In the genomic region with DNA sequence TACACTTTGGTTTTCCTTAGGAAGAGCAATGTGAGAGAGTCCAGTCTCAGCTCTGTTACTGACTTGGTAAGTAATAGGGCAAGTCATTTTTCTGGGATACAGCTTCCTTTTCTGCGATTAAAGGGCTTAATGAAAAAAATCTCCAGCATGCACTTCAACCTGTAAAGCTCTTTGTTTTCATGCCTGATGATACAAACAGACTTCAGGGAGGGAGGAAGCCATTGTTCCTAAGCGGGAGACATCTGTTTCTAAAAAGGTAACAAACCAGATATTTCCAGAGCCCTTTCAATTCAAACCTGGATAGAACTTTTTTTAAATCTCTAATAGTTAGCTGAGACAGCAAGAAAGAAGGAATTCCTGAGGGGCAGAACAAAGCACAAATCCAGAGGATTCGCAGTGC, we compare ENCODE assay signal across 23 cellular contexts. TPM values are rescaled to one million over a fixed set of nuclear protein-coding genes. Genes with fewer than 3 reads are reported as not detected.
"Had no signal": no experiment of that assay in that cellular context is flagged by ENCODE, and none has a peak within 500 bp of the region (broad histone marks: within the 10 kb centered on the region; RNA-seq: fewer than 3 reads in every experiment).

No MANE protein-coding gene starts in this region.

- H3K27me3 ChIP-seq: ascending aorta had no signal

- H3K4me3 ChIP-seq: ascending aorta had no signal

- DNase-seq: activated CD4-positive, CD25-positive, alpha-beta regulatory T cell; activated CD8-positive, alpha-beta memory T cell treated with anti-CD3 and anti-CD28 coated beads, Interleukin-2, amount 50 U/mL, for 48 hours; activated CD8-positive, alpha-beta T cell treated with anti-CD3 and anti-CD28 coated beads, Interleukin-2, amount 10 ng/mL, durations not matched to agents 7 days and 5 days; activated naive CD8-positive, alpha-beta T cell treated with anti-CD3 and anti-CD28 coated beads, Interleukin-2, amount 50 U/mL, for 24 hours; activated T-cell treated with anti-CD3 and anti-CD28 coated beads, Interleukin-2, amount 50 U/mL, for 1 hour; amniotic stem cell; cerebellar nuclear complex; NCI-H1105 treated with DMSO at 0.1 percent for 48 hours; NCI-H1436 treated with DMSO at 0.1 percent for 48 hours; NCI-H187; NCI-H2081; NCI-H510A treated with DMSO at 0.1 percent for 48 hours; NCI-H69; NK-92 treated with Interleukin-12 subunit alpha and Interleukin-12 subunit beta, amount 100 ng/mL, for 24 hours; OCI-M1; SHP77 treated with DMSO at 0.1 percent for 48 hours had no signal

- H3K9me3 Mint-ChIP-seq: activated naive CD4-positive, alpha-beta T cell treated with anti-CD3 and anti-CD28 coated beads, Interleukin-2, amount 50 U/mL, for 24 hours; activated naive CD8-positive, alpha-beta T cell treated with anti-CD3 and anti-CD28 coated beads, Interleukin-2, amount 50 U/mL, for 24 hours; brain had no signal

- H3K4me1 ChIP-seq: ascending aorta had no signal

- H3K27ac Mint-ChIP-seq: activated CD8-positive, alpha-beta T cell treated with anti-CD3 and anti-CD28 coated beads, Interleukin-2, amount 10 ng/mL, durations not matched to agents 7 days and 5 days; activated naive CD4-positive, alpha-beta T cell treated with anti-CD3 and anti-CD28 coated beads, Interleukin-2, amount 50 U/mL, for 24 hours; activated naive CD8-positive, alpha-beta T cell treated with anti-CD3 and anti-CD28 coated beads, Interleukin-2, amount 50 U/mL, for 24 hours had no signal

- H3K27me3 Mint-ChIP-seq: activated naive CD4-positive, alpha-beta T cell treated with anti-CD3 and anti-CD28 coated beads, Interleukin-2, amount 50 U/mL, for 24 hours; activated naive CD8-positive, alpha-beta T cell treated with anti-CD3 and anti-CD28 coated beads, Interleukin-2, amount 50 U/mL, for 24 hours; brain had no signal

- H3K4me3 Mint-ChIP-seq: activated CD8-positive, alpha-beta T cell treated with anti-CD3 and anti-CD28 coated beads, Interleukin-2, amount 10 ng/mL, durations not matched to agents 7 days and 5 days; activated naive CD4-positive, alpha-beta T cell treated with anti-CD3 and anti-CD28 coated beads, Interleukin-2, amount 50 U/mL, for 24 hours; activated naive CD8-positive, alpha-beta T cell treated with anti-CD3 and anti-CD28 coated beads, Interleukin-2, amount 50 U/mL, for 24 hours; brain had no signal

- H3K27ac ChIP-seq: ascending aorta, RWPE1, VCaP had no signal

- ATAC-seq: activated CD8-positive, alpha-beta T cell treated with anti-CD3 and anti-CD28 coated beads, Interleukin-2, amount 10 ng/mL, durations not matched to agents 7 days and 5 days; activated naive CD8-positive, alpha-beta T cell treated with anti-CD3 and anti-CD28 coated beads, Interleukin-2, amount 50 U/mL, for 24 hours; Panc1 had no signal

- H3K4me1 Mint-ChIP-seq: brain had no signal

- H3K9me3 ChIP-seq: ascending aorta had no signal

RNA-seq across cellular contexts. Expression of a gene that starts 5.2 kb away (rescaled TPM):
- total RNA-seq: SK-MEL-5 had no signal

RNA-seq across cellular contexts. Expression of a gene that starts 14.9 kb away (rescaled TPM):
- total RNA-seq: ascending aorta had no signal
